Comparison of ENCODE assay signal across 19 cellular contexts in the genomic region with DNA sequence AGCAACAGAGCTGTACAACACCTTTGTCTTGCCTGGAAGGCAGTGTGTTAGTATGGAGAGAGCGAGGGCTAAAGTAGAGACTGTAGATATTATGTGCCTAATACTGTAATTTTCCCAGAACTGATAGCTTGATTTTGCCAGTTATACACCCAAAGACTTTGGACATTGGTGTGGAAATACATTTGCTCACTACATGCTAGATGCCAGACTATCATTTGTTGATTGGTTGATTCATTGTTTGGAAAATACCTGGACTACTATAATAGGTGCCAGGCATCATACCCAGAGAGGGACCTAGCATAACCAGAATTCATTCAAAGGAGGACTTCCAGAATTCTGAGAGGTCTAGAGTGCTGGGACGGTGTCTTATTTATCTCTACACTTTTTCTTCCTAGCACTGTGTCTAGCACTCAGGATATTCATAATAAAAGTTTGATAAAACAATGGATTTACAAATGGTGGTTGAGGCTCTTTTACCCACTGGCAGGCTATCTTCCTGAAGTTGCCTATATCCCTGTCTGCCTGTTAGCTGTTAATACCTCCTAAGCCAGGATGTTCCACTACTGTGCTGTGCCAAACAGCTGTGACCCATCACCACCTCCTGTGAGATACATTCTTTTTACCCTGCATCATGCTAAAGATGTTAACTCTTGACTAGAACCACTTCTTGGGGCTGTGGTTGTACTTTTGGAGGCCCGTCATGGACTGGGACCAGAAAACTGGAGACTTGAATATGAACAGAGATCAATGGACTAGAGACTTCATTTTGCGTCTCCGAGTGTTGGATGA.
A peak's percentile ranks its signal among the peaks of the same experiment; 100 is the strongest.
DNase-seq lines count a peak whose midpoint lies in the region; ATAC-seq and TF ChIP-seq lines count a peak whose summit lies in the region.
"Had no signal": no experiment of that assay in that cellular context is flagged by ENCODE, and none has a peak within 500 bp of the region (broad histone marks: within the 10 kb centered on the region; RNA-seq: fewer than 3 reads in every experiment).

No MANE protein-coding gene starts in this region.

- H3K36me3 Mint-ChIP-seq in osteocyte (ENCODE audit: unreplicated experiment) = peaks cover 4% of the 10 kb centered on the region

- H3K27ac Mint-ChIP-seq in osteocyte (ENCODE audit: unreplicated experiment) = peak overlapping the region; percentile 43
- H3K27ac Mint-ChIP-seq: activated CD4-positive, alpha-beta T cell treated with anti-CD3 and anti-CD28 coated beads for 36 hours; stimulated activated naive B cell treated with anti-CD40 and anti-IgM and Interleukin-4, amounts not matched to agents 10 μg/mL and 1 μg/mL and 100 μg/mL, for 72 hours had no signal

- H3K9me3 Mint-ChIP-seq in osteocyte (ENCODE audit: unreplicated experiment) = peaks cover 8% of the 10 kb centered on the region
- H3K9me3 Mint-ChIP-seq: central memory CD8-positive, alpha-beta T cell; stimulated activated naive B cell treated with anti-CD40 and anti-IgM and Interleukin-4, amounts not matched to agents 10 μg/mL and 1 μg/mL and 100 μg/mL, for 72 hours had no signal

- no peaks in the 10 kb centered on the region for H3K27me3 ChIP-seq in MG63
- H3K27me3 ChIP-seq: right atrium auricular region, tibial nerve had no signal

- H3K36me3 ChIP-seq in MG63 = peaks cover 5% of the 10 kb centered on the region; the same call in 1 of the 2 replicates
- H3K36me3 ChIP-seq: lower lobe of right lung, right atrium auricular region, tibial nerve had no signal

- peaks cover 32% of the 10 kb centered on the region for H3K4me1 Mint-ChIP-seq in osteocyte (ENCODE audit: unreplicated experiment)
- H3K4me1 Mint-ChIP-seq: stimulated activated naive B cell treated with anti-CD40 and anti-IgM and Interleukin-4, amounts not matched to agents 10 μg/mL and 1 μg/mL and 100 μg/mL, for 72 hours had no signal

- no peak for TF ChIP-seq CTCF in fibroblast of mammary gland (conservative IDR thresholded peaks at IDR 0.05; ENCODE audit: control insufficient read depth, insufficient read depth, low read depth, low read length)
- no peak for TF ChIP-seq CTCF in osteocyte (IDR thresholded peaks at IDR 0.05)

- H3K4me3 ChIP-seq in MG63 (no peak overlapping the region), fibroblast of mammary gland (ENCODE audit: control insufficient read depth, low read depth, low read length) (no peak overlapping the region)
- H3K4me3 ChIP-seq: lower lobe of right lung, right atrium auricular region, tibial nerve had no signal

- ATAC-seq in HG02938 (IDR thresholded peaks at IDR 0.05; ENCODE audit: unreplicated experiment) (no peak), HG03097 (IDR thresholded peaks at IDR 0.05; ENCODE audit: low FRiP score, unreplicated experiment) (no peak)
- ATAC-seq: activated CD4-positive, alpha-beta T cell treated with anti-CD3 and anti-CD28 coated beads for 36 hours; lower lobe of right lung; stimulated activated naive B cell treated with anti-CD40 and anti-IgM and Interleukin-4, amounts not matched to agents 10 μg/mL and 1 μg/mL and 100 μg/mL, for 72 hours had no signal

- H3K27me3 Mint-ChIP-seq in osteocyte (ENCODE audit: unreplicated experiment) = no peaks in the 10 kb centered on the region
- H3K27me3 Mint-ChIP-seq: activated CD4-positive, alpha-beta T cell treated with anti-CD3 and anti-CD28 coated beads for 36 hours; central memory CD8-positive, alpha-beta T cell; stimulated activated naive B cell treated with anti-CD40 and anti-IgM and Interleukin-4, amounts not matched to agents 10 μg/mL and 1 μg/mL and 100 μg/mL, for 72 hours had no signal

- H3K4me3 Mint-ChIP-seq in osteocyte (ENCODE audit: unreplicated experiment) = no peak overlapping the region
- H3K4me3 Mint-ChIP-seq: activated CD4-positive, alpha-beta T cell treated with anti-CD3 and anti-CD28 coated beads for 36 hours; central memory CD8-positive, alpha-beta T cell; stimulated activated naive B cell treated with anti-CD40 and anti-IgM and Interleukin-4, amounts not matched to agents 10 μg/mL and 1 μg/mL and 100 μg/mL, for 72 hours had no signal

- in situ Hi-C loops in ACHN (cut with HindIII; ENCODE audit: low pct_ligation_motif_present, low pct_unique_long_range_greater_than_20kb, low sequenced_read_pairs) = no loop called here

- H3K9me3 ChIP-seq in MG63 = peaks cover 4% of the 10 kb centered on the region; the same call in 1 of the 2 replicates
- H3K9me3 ChIP-seq: lower lobe of right lung, right atrium auricular region, tibial nerve had no signal

- peak; percentile 22 for DNase-seq in ELR (ENCODE audit: low read depth)
- peak; percentile 76 for DNase-seq in MG63
- peak; percentile 85 for DNase-seq in fibroblast of mammary gland (ENCODE audit: low read depth)
- no peak for DNase-seq in osteocyte (ENCODE audit: extremely low spot score, unreplicated experiment)
- no peak for DNase-seq in ACHN
- DNase-seq: activated CD4-positive, alpha-beta T cell treated with anti-CD3 and anti-CD28 coated beads for 36 hours; activated effector memory CD4-positive, alpha-beta T cell treated with anti-CD3 and anti-CD28 coated beads, Interleukin-2, amount 50 U/mL, for 16 hours; amniotic stem cell; lower lobe of right lung; NCI-H1092; NCI-H2029; NCI-H510A treated with DMSO at 0.1 percent for 48 hours; RPMI8226; stimulated activated naive B cell treated with anti-CD40 and anti-IgM and Interleukin-4, amounts not matched to agents 10 μg/mL and 1 μg/mL and 100 μg/mL, for 72 hours had no signal

Comparison
In these comparisons a context has a peak if more than half of its experiments do, and no peak if none do; other contexts are left out.
1. DNase-seq: peak in ELR (single experiment), MG63 (single experiment) and fibroblast of mammary gland (single experiment); none in osteocyte (single experiment) and ACHN (single experiment).